23 cellular contexts compared by ENCODE assay signal in the genomic region with DNA sequence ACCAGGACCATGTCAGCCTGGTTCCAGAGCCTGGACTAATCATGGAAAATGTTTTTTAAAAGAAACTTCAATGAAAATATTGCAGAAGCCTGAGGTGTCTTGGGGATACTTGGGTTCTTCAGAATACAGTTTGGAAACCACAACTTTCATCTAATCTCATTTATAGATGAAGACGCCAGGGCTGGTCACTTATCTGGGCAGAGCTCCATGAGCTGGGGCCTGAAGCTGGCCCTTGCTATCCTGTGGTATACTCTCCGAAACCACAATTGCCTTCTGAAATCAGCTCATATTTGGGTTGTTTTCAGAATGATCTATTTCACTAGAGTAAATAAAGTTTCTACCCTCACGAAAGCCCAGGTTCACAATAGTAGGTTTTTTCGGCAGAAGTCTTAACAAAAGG. TPM values are rescaled to one million over a fixed set of nuclear protein-coding genes. Genes with fewer than 3 reads are reported as not detected.
"Had no signal": no experiment of that assay in that cellular context is flagged by ENCODE, and none has a peak within 500 bp of the region (broad histone marks: within the 10 kb centered on the region; RNA-seq: fewer than 3 reads in every experiment).

No MANE protein-coding gene starts in this region.

- H3K27ac Mint-ChIP-seq: activated CD4-positive, alpha-beta T cell treated with anti-CD3 and anti-CD28 coated beads, Interleukin-2, amount 10 ng/mL, durations not matched to agents 24 days and 14 days; activated CD8-positive, alpha-beta memory T cell treated with anti-CD3 and anti-CD28 coated beads, Interleukin-2, amount 10 ng/mL, durations not matched to agents 7 days and 5 days; activated naive CD4-positive, alpha-beta T cell treated with anti-CD3 and anti-CD28 coated beads, Interleukin-2, amount 50 U/mL, for 24 hours; activated T-cell treated with anti-CD3 and anti-CD28 coated beads, Interleukin-2, amount 50 U/mL, for 24 hours; activated T-helper 1 cell treated with anti-CD3 and anti-CD28 coated beads, Interleukin-12 subunit alpha, Interleukin-12 subunit beta, Interleukin-2, Interleukin-4 antibody, amounts not matched to agents 30 ng/mL and 10 ng/mL and 1 ng/mL, durations not matched to agents 14 hours and 24 hours and 36 hours; brain; WTC11 had no signal

- H3K4me3 ChIP-seq: K562 had no signal

- DNase-seq: activated CD4-positive, alpha-beta T cell treated with anti-CD3 and anti-CD28 coated beads, Interleukin-2, amount 10 ng/mL, durations not matched to agents 24 days and 14 days; activated CD4-positive, alpha-beta T cell treated with anti-CD3 and anti-CD28 coated beads, Interleukin-2, amount 50 U/mL, for 48 hours; activated CD4-positive, CD25-positive, alpha-beta regulatory T cell treated with anti-CD3 and anti-CD28 coated beads, Interleukin-2, amount 50 U/mL, for 72 hours; activated CD8-positive, alpha-beta memory T cell treated with anti-CD3 and anti-CD28 coated beads, Interleukin-2, amount 10 ng/mL, durations not matched to agents 7 days and 5 days; activated effector memory CD4-positive, alpha-beta T cell treated with Interleukin-2 at 50 U/mL for 16 hours; activated naive CD4-positive, alpha-beta T cell; activated T-cell treated with anti-CD3 and anti-CD28 coated beads, Interleukin-2, amount 50 U/mL, for 24 hours; amygdala; Kasumi-1; NCI-H1105 treated with DMSO at 0.1 percent for 48 hours; NCI-H1436 treated with DMSO at 0.1 percent for 48 hours; NCI-H187; NCI-H2081; NCI-H510A treated with DMSO at 0.1 percent for 48 hours; NCI-H69; SIG-M5; T-helper 1 cell had no signal

- ATAC-seq: activated CD8-positive, alpha-beta memory T cell treated with anti-CD3 and anti-CD28 coated beads, Interleukin-2, amount 10 ng/mL, durations not matched to agents 7 days and 5 days; K562; WTC11 had no signal

- H3K36me3 Mint-ChIP-seq: activated naive CD4-positive, alpha-beta T cell treated with anti-CD3 and anti-CD28 coated beads, Interleukin-2, amount 50 U/mL, for 24 hours; brain had no signal

- H3K4me3 Mint-ChIP-seq: activated CD4-positive, alpha-beta T cell treated with anti-CD3 and anti-CD28 coated beads, Interleukin-2, amount 10 ng/mL, durations not matched to agents 24 days and 14 days; activated CD8-positive, alpha-beta memory T cell treated with anti-CD3 and anti-CD28 coated beads, Interleukin-2, amount 10 ng/mL, durations not matched to agents 7 days and 5 days; activated naive CD4-positive, alpha-beta T cell treated with anti-CD3 and anti-CD28 coated beads, Interleukin-2, amount 50 U/mL, for 24 hours; activated T-cell treated with anti-CD3 and anti-CD28 coated beads, Interleukin-2, amount 50 U/mL, for 24 hours; activated T-helper 1 cell treated with anti-CD3 and anti-CD28 coated beads, Interleukin-12 subunit alpha, Interleukin-12 subunit beta, Interleukin-2, Interleukin-4 antibody, amounts not matched to agents 30 ng/mL and 10 ng/mL and 1 ng/mL, durations not matched to agents 14 hours and 24 hours and 36 hours; brain; WTC11 had no signal

- H3K27me3 Mint-ChIP-seq: activated CD8-positive, alpha-beta memory T cell treated with anti-CD3 and anti-CD28 coated beads, Interleukin-2, amount 10 ng/mL, durations not matched to agents 7 days and 5 days; activated naive CD4-positive, alpha-beta T cell treated with anti-CD3 and anti-CD28 coated beads, Interleukin-2, amount 50 U/mL, for 24 hours; activated T-cell treated with anti-CD3 and anti-CD28 coated beads, Interleukin-2, amount 50 U/mL, for 24 hours; brain had no signal

- H3K9me3 Mint-ChIP-seq: activated CD4-positive, alpha-beta T cell treated with anti-CD3 and anti-CD28 coated beads, Interleukin-2, amount 10 ng/mL, durations not matched to agents 24 days and 14 days; activated naive CD4-positive, alpha-beta T cell treated with anti-CD3 and anti-CD28 coated beads, Interleukin-2, amount 50 U/mL, for 24 hours; activated T-cell treated with anti-CD3 and anti-CD28 coated beads, Interleukin-2, amount 50 U/mL, for 24 hours; activated T-helper 1 cell treated with anti-CD3 and anti-CD28 coated beads, Interleukin-12 subunit alpha, Interleukin-12 subunit beta, Interleukin-2, Interleukin-4 antibody, amounts not matched to agents 30 ng/mL and 10 ng/mL and 1 ng/mL, durations not matched to agents 14 hours and 24 hours and 36 hours had no signal

RNA-seq across cellular contexts. Expression of gene CRTAM, which starts 4.2 kb away (rescaled TPM):
- total RNA-seq: astrocyte, K562, WTC11 had no signal
- polyA plus RNA-seq: K562 had no signal

RNA-seq across cellular contexts. Expression of gene JHY, which starts 48.5 kb away (rescaled TPM):
- total RNA-seq: K562 had no signal
- polyA plus RNA-seq: K562 had no signal
